In genomic region chr1:14320986-14321385, GRCh38 we compare ENCODE assay signal across 1 cellular context.
TF ChIP-seq lines count a peak whose summit lies in the region.

No MANE protein-coding gene starts in this region.

TF ChIP-seq in H1, 55 proteins besides CTCF, POLR2A, EP300 and RAD21 (continued from another document):
- TF ChIP-seq, protein P1, sequence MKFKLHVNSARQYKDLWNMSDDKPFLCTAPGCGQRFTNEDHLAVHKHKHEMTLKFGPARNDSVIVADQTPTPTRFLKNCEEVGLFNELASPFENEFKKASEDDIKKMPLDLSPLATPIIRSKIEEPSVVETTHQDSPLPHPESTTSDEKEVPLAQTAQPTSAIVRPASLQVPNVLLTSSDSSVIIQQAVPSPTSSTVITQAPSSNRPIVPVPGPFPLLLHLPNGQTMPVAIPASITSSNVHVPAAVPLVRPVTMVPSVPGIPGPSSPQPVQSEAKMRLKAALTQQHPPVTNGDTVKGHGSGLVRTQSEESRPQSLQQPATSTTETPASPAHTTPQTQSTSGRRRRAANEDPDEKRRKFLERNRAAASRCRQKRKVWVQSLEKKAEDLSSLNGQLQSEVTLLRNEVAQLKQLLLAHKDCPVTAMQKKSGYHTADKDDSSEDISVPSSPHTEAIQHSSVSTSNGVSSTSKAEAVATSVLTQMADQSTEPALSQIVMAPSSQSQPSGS (IDR thresholded peaks at IDR 0.05; ENCODE audit: low read length): no peak
- TF ChIP-seq SIRT6 (IDR thresholded peaks at IDR 0.05; ENCODE audit: low read length) (no peak), FOSL1 (IDR thresholded peaks at IDR 0.05; ENCODE audit: insufficient read depth, low read depth, low read length) (no peak), TEAD4 (IDR thresholded peaks at IDR 0.05; ENCODE audit: low read depth, low read length) (no peak), CEBPB (IDR thresholded peaks at IDR 0.05; ENCODE audit: low read depth, low read length) (no peak), SIN3A (conservative IDR thresholded peaks at IDR 0.05 in 1 of 2, IDR thresholded peaks at IDR 0.05 in 1 of 2; ENCODE audit: low read depth in 1 of 2, low read length in 2 of 2) (no peak), GABPA (IDR thresholded peaks at IDR 0.05; ENCODE audit: borderline replicate concordance, insufficient read depth, low read length) (no peak), CREB1 (IDR thresholded peaks at IDR 0.05) (no peak), EGR1 (IDR thresholded peaks at IDR 0.05; ENCODE audit: borderline replicate concordance, low read depth, low read length) (no peak), YY1 (IDR thresholded peaks at IDR 0.05; ENCODE audit: low read depth, low read length) (no peak), SP2 (IDR thresholded peaks at IDR 0.05; ENCODE audit: low read length) (no peak)
